Comparison of ENCODE assay signal across 11 cellular contexts in the genomic region with DNA sequence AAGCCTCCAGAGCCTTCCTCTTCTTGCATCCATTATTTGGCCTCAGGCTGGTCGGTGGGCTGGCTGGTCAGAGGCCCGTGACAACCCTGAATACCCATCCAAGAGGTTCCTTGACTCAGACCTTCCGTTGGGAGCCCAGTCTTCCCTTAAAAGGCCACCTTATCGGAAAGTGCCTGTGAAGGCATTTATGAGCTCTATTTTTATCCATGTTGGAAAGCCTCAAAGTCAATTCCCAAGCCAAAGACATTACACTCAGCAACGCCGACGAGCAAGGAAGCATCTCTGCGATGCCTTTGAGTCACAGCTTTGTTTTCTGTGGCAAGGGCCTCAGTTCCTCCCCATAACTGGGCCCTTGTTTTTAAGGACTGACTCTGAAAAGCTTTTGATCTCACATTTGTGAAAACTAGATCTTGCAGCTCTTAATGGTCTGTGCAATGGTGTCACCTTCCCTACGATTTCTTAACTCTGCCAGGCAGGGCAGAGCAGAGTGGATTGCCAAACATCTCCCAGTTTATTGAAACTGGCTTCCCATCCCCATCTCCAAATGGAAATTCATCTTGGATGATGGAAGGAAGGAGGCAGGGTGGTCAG. TPM values are rescaled to one million over a fixed set of nuclear protein-coding genes. Genes with fewer than 3 reads are reported as not detected.
DNase-seq lines count a peak whose midpoint lies in the region; ATAC-seq and TF ChIP-seq lines count a peak whose summit lies in the region.
"Had no signal": no experiment of that assay in that cellular context is flagged by ENCODE, and none has a peak within 500 bp of the region (broad histone marks: within the 10 kb centered on the region; RNA-seq: fewer than 3 reads in every experiment).

No MANE protein-coding gene starts in this region.

- H3K4ac ChIP-seq in neuronal stem cell (ENCODE audit: low read length) = no peak overlapping the region

- H3K14ac ChIP-seq in neuronal stem cell (ENCODE audit: low read length) = no peak overlapping the region

- whole genome bisulfite sequencing in neuronal stem cell (ENCODE audit: extremely low coverage in 2 of 2, insufficient read length in 2 of 2, insufficient replicate concordance in 1 of 2), 2 donors = no CpG with 5 or more reads among the region's 9 CpGs

- peaks cover 4% of the 10 kb centered on the region for H3K36me3 Mint-ChIP-seq in MCF 10A (ENCODE audit: insufficient read depth, unreplicated experiment)
- H3K36me3 Mint-ChIP-seq in activated CD8-positive, alpha-beta T cell treated with anti-CD3 and anti-CD28 coated beads, Interleukin-2, amount 10 ng/mL, durations not matched to agents 7 days and 5 days (ENCODE audit: low read depth) = peaks cover 6% of the 10 kb centered on the region

- intact Hi-C loops in breast epithelium (cut with DNase I; ENCODE audit: low total_unique reads) = no loop called here
- intact Hi-C loops in MCF 10A (cut with micrococcal nuclease) = no loop called here
- intact Hi-C loops in cardiac septum (cut with DNase I) = loop anchor here (5.0 kb wide), 1 partner anchor 59 kb away; no protein-coding TSS in a partner anchor

- H2BK120ac ChIP-seq in neuronal stem cell (ENCODE audit: low read depth, low read length) = no peak overlapping the region

- H3K9me3 ChIP-seq in breast epithelium = no peaks in the 10 kb centered on the region
- no peaks in the 10 kb centered on the region for H3K9me3 ChIP-seq in neuronal stem cell (replicated peaks in 1 of 2; ENCODE audit: control insufficient read depth in 2 of 2, insufficient read depth in 1 of 2, low read depth in 1 of 2, low read length in 2 of 2)

- no peak overlapping the region for H4K91ac ChIP-seq in neuronal stem cell (ENCODE audit: low read depth, low read length, poor library complexity)

- DNase-seq in breast epithelium (ENCODE audit: low spot score in 2 of 2) = no peak
- no peak for DNase-seq in MCF 10A (ENCODE audit: unreplicated experiment)
- DNase-seq in cardiac septum (ENCODE audit: low spot score) = peak; percentile 79
- DNase-seq in neuronal stem cell (ENCODE audit: low spot score) = no peak
- DNase-seq in activated gamma-delta T cell (lab: John Stamatoyannopoulos, UW) = no peak
- no peak for DNase-seq in SW 1271 (lab: John Stamatoyannopoulos, UW)
- no peak for DNase-seq in activated CD8-positive, alpha-beta T cell treated with anti-CD3 and anti-CD28 coated beads, Interleukin-2, amount 10 ng/mL, durations not matched to agents 7 days and 5 days
- DNase-seq: ACHN; activated CD8-positive, alpha-beta T cell treated with anti-CD3 and anti-CD28 coated beads for 36 hours; SIG-M5 had no signal

- CTCF ChIA-PET in MCF 10A (lab: Yijun Ruan, JAX) = interaction anchor here (1.4 to 15.6 kb wide), 2 partner anchors 119 to 135 kb away, joined by 7 to 325 read pairs; partner anchors contain the start of gene NXPH3
- CTCF ChIA-PET in activated CD8-positive, alpha-beta T cell treated with anti-CD3 and anti-CD28 coated beads, Interleukin-2, amount 10 ng/mL, durations not matched to agents 7 days and 5 days (lab: Charles Lee) = interaction anchor here (0.8 to 24.7 kb wide), 6 partner anchors 10 to 135 kb away, joined by 3 to 514 read pairs (median 4); partner anchors contain the start of gene NXPH3

- peak overlapping the region; percentile 58 for H2AFZ ChIP-seq in neuronal stem cell (ENCODE audit: low read length)

- H3K18ac ChIP-seq in neuronal stem cell (ENCODE audit: low read length) = no peak overlapping the region

- H3K27ac ChIP-seq in breast epithelium (peak overlapping the region; percentile 33 to 63), neuronal stem cell (replicated peaks; ENCODE audit: low read length) (no peak overlapping the region)

- H2BK15ac ChIP-seq in neuronal stem cell (ENCODE audit: low read length) = no peak overlapping the region

- no peak for ATAC-seq in HG02870 (IDR thresholded peaks at IDR 0.05; ENCODE audit: unreplicated experiment)
- no peak for ATAC-seq in activated CD8-positive, alpha-beta T cell treated with anti-CD3 and anti-CD28 coated beads, Interleukin-2, amount 10 ng/mL, durations not matched to agents 7 days and 5 days
- ATAC-seq: activated CD8-positive, alpha-beta T cell treated with anti-CD3 and anti-CD28 coated beads for 36 hours had no signal

- H3K4me3 Mint-ChIP-seq in MCF 10A (ENCODE audit: unreplicated experiment) = no peak overlapping the region
- no peak overlapping the region for H3K4me3 Mint-ChIP-seq in activated CD8-positive, alpha-beta T cell treated with anti-CD3 and anti-CD28 coated beads, Interleukin-2, amount 10 ng/mL, durations not matched to agents 7 days and 5 days
- H3K4me3 Mint-ChIP-seq: activated CD8-positive, alpha-beta T cell treated with anti-CD3 and anti-CD28 coated beads for 36 hours had no signal

- H3K4me2 ChIP-seq in neuronal stem cell (ENCODE audit: insufficient read depth, low read length, poor library complexity, severe bottlenecking) = no peak overlapping the region

- POLR2A ChIA-PET in MCF 10A (lab: Yijun Ruan, JAX) = interaction anchor here (0.6 kb wide), 1 partner anchor 168 kb away, joined by 3 read pairs; no protein-coding TSS in a partner anchor
- POLR2A ChIA-PET in activated CD8-positive, alpha-beta T cell treated with anti-CD3 and anti-CD28 coated beads, Interleukin-2, amount 10 ng/mL, durations not matched to agents 7 days and 5 days (lab: Charles Lee) = interaction anchor here (0.5 kb wide), 1 partner anchor 131 kb away, joined by 3 read pairs; no protein-coding TSS in a partner anchor

- H3K27me3 Mint-ChIP-seq in MCF 10A (ENCODE audit: insufficient read depth, unreplicated experiment) = no peaks in the 10 kb centered on the region
- no peaks in the 10 kb centered on the region for H3K27me3 Mint-ChIP-seq in activated CD8-positive, alpha-beta T cell treated with anti-CD3 and anti-CD28 coated beads, Interleukin-2, amount 10 ng/mL, durations not matched to agents 7 days and 5 days (ENCODE audit: low read depth)
- H3K27me3 Mint-ChIP-seq: activated CD8-positive, alpha-beta T cell treated with anti-CD3 and anti-CD28 coated beads for 36 hours had no signal

- H3K36me3 ChIP-seq in breast epithelium (no peaks in the 10 kb centered on the region), neuronal stem cell (replicated peaks in 1 of 2; ENCODE audit: control insufficient read depth in 2 of 2, insufficient read depth in 2 of 2, low read length in 2 of 2) (no peaks in the 10 kb centered on the region)

- no peak overlapping the region for H2BK12ac ChIP-seq in neuronal stem cell (ENCODE audit: low read length)

- no peak for TF ChIP-seq CTCF in breast epithelium (IDR thresholded peaks at IDR 0.05)
- TF ChIP-seq CTCF in MCF 10A (IDR thresholded peaks at IDR 0.05; ENCODE audit: unreplicated experiment) = no peak

- no peak overlapping the region for H3K9ac ChIP-seq in neuronal stem cell (ENCODE audit: low read depth, low read length, poor library complexity)

- no peak overlapping the region for H4K8ac ChIP-seq in neuronal stem cell (ENCODE audit: low read depth, low read length)

- no peak for TF ChIP-seq POLR2A in breast epithelium (IDR thresholded peaks at IDR 0.05)

- H3K4me1 ChIP-seq in breast epithelium (no peaks in the 10 kb centered on the region), neuronal stem cell (ENCODE audit: control insufficient read depth in 2 of 2, insufficient read depth in 1 of 2, low read depth in 1 of 2, low read length in 2 of 2) (peaks cover 2% of the 10 kb centered on the region in 2 donors)

- H3K4me3 ChIP-seq in breast epithelium (no peak overlapping the region), neuronal stem cell (ENCODE audit: low read length in 2 of 2) (no peak overlapping the region)

- H3K4me1 Mint-ChIP-seq in MCF 10A (ENCODE audit: insufficient read depth, unreplicated experiment) = peaks cover 6% of the 10 kb centered on the region
- peaks cover 51% of the 10 kb centered on the region for H3K4me1 Mint-ChIP-seq in activated CD8-positive, alpha-beta T cell treated with anti-CD3 and anti-CD28 coated beads, Interleukin-2, amount 10 ng/mL, durations not matched to agents 7 days and 5 days (ENCODE audit: low read depth)

- peak overlapping the region; percentile 27 for H2AK5ac ChIP-seq in neuronal stem cell (ENCODE audit: low read depth, low read length)

- no peaks in the 10 kb centered on the region for H3K79me1 ChIP-seq in neuronal stem cell (ENCODE audit: low read depth, low read length)

- no peak overlapping the region for H3K23ac ChIP-seq in neuronal stem cell (ENCODE audit: low read depth, low read length, poor library complexity)

- no peak overlapping the region for H3K27ac Mint-ChIP-seq in MCF 10A (ENCODE audit: low read depth, unreplicated experiment)
- H3K27ac Mint-ChIP-seq in activated CD8-positive, alpha-beta T cell treated with anti-CD3 and anti-CD28 coated beads, Interleukin-2, amount 10 ng/mL, durations not matched to agents 7 days and 5 days = no peak overlapping the region
- H3K27ac Mint-ChIP-seq: activated CD8-positive, alpha-beta T cell treated with anti-CD3 and anti-CD28 coated beads for 36 hours had no signal

- no TSS peak for BruUV-seq in MCF 10A (replicated peaks; lab: Mats Ljungman, UMichigan)

- no peak overlapping the region for H2BK5ac ChIP-seq in neuronal stem cell (ENCODE audit: low read length)

- no peaks in the 10 kb centered on the region for H3K9me3 Mint-ChIP-seq in MCF 10A (ENCODE audit: unreplicated experiment)
- H3K9me3 Mint-ChIP-seq in activated CD8-positive, alpha-beta T cell treated with anti-CD3 and anti-CD28 coated beads, Interleukin-2, amount 10 ng/mL, durations not matched to agents 7 days and 5 days (ENCODE audit: insufficient read depth) = no peaks in the 10 kb centered on the region
- H3K9me3 Mint-ChIP-seq: activated CD8-positive, alpha-beta T cell treated with anti-CD3 and anti-CD28 coated beads for 36 hours had no signal

- H3K27me3 ChIP-seq in breast epithelium (no peaks in the 10 kb centered on the region), neuronal stem cell (ENCODE audit: control insufficient read depth in 3 of 3, insufficient read depth in 3 of 3, low read depth in 1 of 3, low read length in 3 of 3) (no peaks in the 10 kb centered on the region)

RNA-seq across cellular contexts. Expression of gene SPOP, which starts 13.3 kb away (rescaled TPM):
- total RNA-seq in breast epithelium = 10 to 100 TPM; 48.3 to 73.8 (median 55.4) TPM
- 42.1 and 52.3 TPM in 2 replicates for total RNA-seq in MCF 10A (2022)
- total RNA-seq in cardiac septum = 68.3 TPM
- 36.3 TPM for polyA plus RNA-seq in neuronal stem cell (2013, experiment 1 of 2)
- polyA plus RNA-seq in neuronal stem cell (2013, experiment 2 of 2) = 37.9 TPM
- 10 to 100 TPM; 49.5 to 52.0 TPM for total RNA-seq in activated CD8-positive, alpha-beta T cell treated with anti-CD3 and anti-CD28 coated beads, Interleukin-2, amount 10 ng/mL, durations not matched to agents 7 days and 5 days

RNA-seq across cellular contexts. Expression of gene SLC35B1, which starts 16.6 kb away (rescaled TPM):
- total RNA-seq in breast epithelium (10 to 100 TPM; 33.0 to 44.1 (median 35.7) TPM), MCF 10A (2022) (99.6 and 130 TPM in 2 replicates), cardiac septum (73.8 TPM)
- 40.3 TPM for polyA plus RNA-seq in neuronal stem cell (2013, experiment 1 of 2)
- polyA plus RNA-seq in neuronal stem cell (2013, experiment 2 of 2) = 40.1 TPM
- 10 to 100 TPM; 50.7 to 62.6 TPM for total RNA-seq in activated CD8-positive, alpha-beta T cell treated with anti-CD3 and anti-CD28 coated beads, Interleukin-2, amount 10 ng/mL, durations not matched to agents 7 days and 5 days
